Comparison of ENCODE assay signal across 10 cellular contexts in the genomic region with DNA sequence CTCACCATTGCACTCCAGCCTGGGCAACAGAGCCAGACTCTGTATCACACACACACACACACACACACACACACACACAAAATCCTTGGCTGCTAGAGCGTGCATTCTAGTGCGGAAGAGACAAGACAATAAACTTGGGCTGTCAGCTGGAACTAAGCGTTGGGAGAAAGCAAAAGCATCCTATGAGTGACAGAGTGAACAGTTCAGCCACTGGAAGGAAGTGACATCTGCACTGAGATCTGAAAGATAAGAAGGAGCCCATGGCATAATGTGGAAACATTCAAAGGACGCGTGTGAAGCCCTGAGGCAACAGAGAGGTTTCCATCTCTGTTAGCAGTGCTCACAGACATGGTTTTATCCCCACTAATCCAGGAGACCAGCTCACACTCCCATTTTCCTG. TPM values are rescaled to one million over a fixed set of nuclear protein-coding genes. Genes with fewer than 3 reads are reported as not detected.
DNase-seq lines count a peak whose midpoint lies in the region; ATAC-seq and TF ChIP-seq lines count a peak whose summit lies in the region.
"Had no signal": no experiment of that assay in that cellular context is flagged by ENCODE, and none has a peak within 500 bp of the region (broad histone marks: within the 10 kb centered on the region; RNA-seq: fewer than 3 reads in every experiment).

No MANE protein-coding gene starts in this region.

- peak; percentile 28 to 30 for DNase-seq in activated CD4-positive, alpha-beta T cell treated with anti-CD3 and anti-CD28 coated beads for 4 hours
- no peak for DNase-seq in activated CD4-positive, alpha-beta T cell treated with anti-CD3 and anti-CD28 coated beads, Interleukin-2, amount 50 U/mL, for 4 hours
- DNase-seq in Kasumi-1 (lab: John Stamatoyannopoulos, UW) (peak; percentile 85 to 86), GOT3 (lab: John Stamatoyannopoulos, UW) (no peak)
- peak in 6 of 10 donors; percentile 22 to 66 (median 35) for DNase-seq in naive thymus-derived CD8-positive, alpha-beta T cell
- DNase-seq: mammary epithelial cell, NCI-H1694 had no signal

- H3K4me3 Mint-ChIP-seq in naive thymus-derived CD8-positive, alpha-beta T cell: peak overlapping the region in 2 of 10 donors; percentile 1 to 50

- H3K9me3 Mint-ChIP-seq in naive thymus-derived CD8-positive, alpha-beta T cell: no peaks in the 10 kb centered on the region

- POLR2A ChIA-PET in naive thymus-derived CD8-positive, alpha-beta T cell (lab: Charles Lee): interaction anchor here (1.0 kb wide), 1 partner anchor 30 kb away, joined by 3 read pairs; no protein-coding TSS in a partner anchor

- peak; percentile 12 to 48 for ATAC-seq in naive thymus-derived CD8-positive, alpha-beta T cell
- ATAC-seq in GM19397 (IDR thresholded peaks at IDR 0.05; ENCODE audit: unreplicated experiment) (no peak), HG03571 (IDR thresholded peaks at IDR 0.05; ENCODE audit: unreplicated experiment) (no peak)

- H3K27ac ChIP-seq in VCaP: peak overlapping the region; percentile 55

- TF ChIP-seq CTCF in VCaP (conservative IDR thresholded peaks at IDR 0.05): no peak

- H3K36me3 Mint-ChIP-seq in naive thymus-derived CD8-positive, alpha-beta T cell: no peaks in the 10 kb centered on the region

- H3K27me3 Mint-ChIP-seq in naive thymus-derived CD8-positive, alpha-beta T cell: no peaks in the 10 kb centered on the region

- H3K4me1 Mint-ChIP-seq in naive thymus-derived CD8-positive, alpha-beta T cell: peaks cover 12 to 34% (median 27%) of the 10 kb centered on the region in 4 donors

- H3K27ac Mint-ChIP-seq in naive thymus-derived CD8-positive, alpha-beta T cell: peak overlapping the region in 7 of 10 donors; percentile 1 to 69 (median 55)

RNA-seq across cellular contexts. Expression of a gene that starts 3.5 kb away (rescaled TPM):
- total RNA-seq in naive thymus-derived CD8-positive, alpha-beta T cell: 1 to 10 TPM; 7.0 to 8.2 TPM
- polyA plus RNA-seq in naive thymus-derived CD8-positive, alpha-beta T cell: 1 to 10 TPM; 2.5 to 6.1 (median 4.1) TPM

RNA-seq across cellular contexts. Expression of a gene that starts 45.7 kb away (rescaled TPM):
- 10 to 100 TPM; 78.6 to 81.9 TPM for total RNA-seq in naive thymus-derived CD8-positive, alpha-beta T cell
- 10 to 100 TPM in 2 of 3 donors, 1 to 10 TPM in 1; 8.2 to 25.7 (median 12.0) TPM for polyA plus RNA-seq in naive thymus-derived CD8-positive, alpha-beta T cell

RNA-seq across cellular contexts. Expression of a gene that starts 46.1 kb away (rescaled TPM):
- total RNA-seq in naive thymus-derived CD8-positive, alpha-beta T cell: 10 to 100 TPM; 22.8 to 23.8 TPM
- polyA plus RNA-seq in naive thymus-derived CD8-positive, alpha-beta T cell: 1 to 10 TPM; 2.6 to 8.7 (median 4.8) TPM

RNA-seq across cellular contexts. Expression of a gene that starts 58.7 kb away (rescaled TPM):
- total RNA-seq in naive thymus-derived CD8-positive, alpha-beta T cell: 10 to 100 TPM; 39.3 to 40.6 TPM
- polyA plus RNA-seq in naive thymus-derived CD8-positive, alpha-beta T cell: 10 to 100 TPM; 63.8 to 68.3 (median 65.2) TPM

Comparison
In these comparisons a context has a peak if more than half of its experiments do, and no peak if none do; other contexts are left out.
1. DNase-seq: peak in activated CD4-positive, alpha-beta T cell treated with anti-CD3 and anti-CD28 coated beads for 4 hours (2 of 2), Kasumi-1 (2 of 2) and naive thymus-derived CD8-positive, alpha-beta T cell (6 of 10); none in activated CD4-positive, alpha-beta T cell treated with anti-CD3 and anti-CD28 coated beads, Interleukin-2, amount 50 U/mL, for 4 hours (0 of 2) and GOT3 (single experiment).
2. ATAC-seq: peak in naive thymus-derived CD8-positive, alpha-beta T cell (2 of 2); none in GM19397 (single experiment) and HG03571 (single experiment).